Comparison of ENCODE assay signal across 1 cellular context in the genomic region with DNA sequence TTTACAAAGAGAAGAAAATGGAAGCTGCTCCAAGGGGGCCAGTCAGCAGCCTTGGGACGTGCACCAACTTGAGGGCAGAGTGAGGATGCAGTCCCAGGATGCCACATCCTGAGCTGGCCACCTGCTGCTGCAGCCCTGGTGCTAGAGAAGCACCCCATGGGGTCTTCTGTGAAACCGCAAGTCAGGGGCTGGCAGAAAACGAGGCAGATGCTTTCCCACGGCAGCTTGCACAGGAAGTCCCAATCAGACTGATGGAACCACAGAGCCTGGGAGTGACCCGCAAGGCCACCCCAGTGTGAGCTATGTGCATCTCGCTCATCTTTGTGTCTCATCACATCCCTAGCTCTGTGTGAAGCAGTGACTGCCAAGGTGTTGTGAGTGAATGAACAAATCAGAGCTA.
TF ChIP-seq lines count a peak whose summit lies in the region.

No MANE protein-coding gene starts in this region.

TF ChIP-seq in H1, 55 proteins besides CTCF, POLR2A, EP300 and RAD21:
- TF ChIP-seq TCF12 (IDR thresholded peaks at IDR 0.05; ENCODE audit: low read depth, low read length) (no peak), SIRT6 (IDR thresholded peaks at IDR 0.05; ENCODE audit: low read length) (no peak), SIN3A (conservative IDR thresholded peaks at IDR 0.05 in 1 of 2, IDR thresholded peaks at IDR 0.05 in 1 of 2; ENCODE audit: low read depth in 1 of 2, low read length in 2 of 2) (no peak)
